In genomic region chr3:151203053-151203420, GRCh38 we compare ENCODE assay signal across 8 cellular contexts. TPM values are rescaled to one million over a fixed set of nuclear protein-coding genes. Genes with fewer than 3 reads are reported as not detected.
DNase-seq lines count a peak whose midpoint lies in the region; ATAC-seq, FAIRE-seq and TF ChIP-seq lines count a peak whose summit lies in the region.

Gene GPR171, minus strand, starts transcription at chr3:151203216. Its CDS starts 3,830 bp downstream, at chr3:151199386.

- intact Hi-C loops in activated CD8-positive, alpha-beta T cell treated with anti-CD3 and anti-CD28 coated beads for 36 hours (cut with micrococcal nuclease): loop anchor here (5.0 kb wide), 2 partner anchors 441 to 999 kb away; partner anchors contain the start of gene SIAH2

- peaks cover 54% of the 10 kb centered on the region for H3K4me1 Mint-ChIP-seq in activated CD8-positive, alpha-beta T cell treated with anti-CD3 and anti-CD28 coated beads for 36 hours (ENCODE audit: low read depth)

- peak; percentile 84 for ATAC-seq in GM18511 (IDR thresholded peaks at IDR 0.05; ENCODE audit: unreplicated experiment)
- ATAC-seq in HG02970 (IDR thresholded peaks at IDR 0.05; ENCODE audit: low FRiP score, unreplicated experiment): peak; percentile 75
- peak; percentile 64 for ATAC-seq in activated CD8-positive, alpha-beta T cell treated with anti-CD3 and anti-CD28 coated beads for 36 hours

- H3K9me3 Mint-ChIP-seq in activated CD8-positive, alpha-beta T cell treated with anti-CD3 and anti-CD28 coated beads for 36 hours: peaks cover 4% of the 10 kb centered on the region

- CTCF ChIA-PET in activated CD8-positive, alpha-beta T cell treated with anti-CD3 and anti-CD28 coated beads for 36 hours (lab: Charles Lee): interaction anchor here (0.6 to 4.0 kb wide), 8 partner anchors 14 to 441 kb away, joined by 3 to 24 read pairs (median 4); no protein-coding TSS in a partner anchor

- H3K36me3 Mint-ChIP-seq in activated CD8-positive, alpha-beta T cell treated with anti-CD3 and anti-CD28 coated beads for 36 hours (ENCODE audit: low read depth): peaks cover 52% of the 10 kb centered on the region

- TF ChIP-seq CTCF in activated CD8-positive, alpha-beta T cell treated with anti-CD3 and anti-CD28 coated beads for 36 hours (IDR thresholded peaks at IDR 0.05): no peak

- H3K27me3 Mint-ChIP-seq in activated CD8-positive, alpha-beta T cell treated with anti-CD3 and anti-CD28 coated beads for 36 hours: no peaks in the 10 kb centered on the region

- H3K4me3 Mint-ChIP-seq in activated CD8-positive, alpha-beta T cell treated with anti-CD3 and anti-CD28 coated beads for 36 hours: peak within 1 kb of the TSS; percentile 87

- DNase-seq in activated CD8-positive, alpha-beta T cell treated with anti-CD3 and anti-CD28 coated beads for 36 hours: peak; percentile 82
- peak; percentile 69 for DNase-seq in stimulated activated CD4-positive, alpha-beta T cell treated with anti-CD3 and anti-CD28 coated beads, Interleukin-15, amount 100 ng/mL, for 24 hours
- DNase-seq in KG1 (lab: John Stamatoyannopoulos, UW) (no peak), NCI-H1092 treated with DMSO at 0.1 percent for 48 hours (lab: John Stamatoyannopoulos, UW) (no peak), frontal cortex (ENCODE audit: low spot score in 2 of 2) (no peak), cerebellar nuclear complex (lab: John Stamatoyannopoulos, UW) (no peak)

- peak within 1 kb of the TSS; percentile 96 for H3K27ac Mint-ChIP-seq in activated CD8-positive, alpha-beta T cell treated with anti-CD3 and anti-CD28 coated beads for 36 hours

- POLR2A ChIA-PET in activated CD8-positive, alpha-beta T cell treated with anti-CD3 and anti-CD28 coated beads for 36 hours (lab: Charles Lee): interaction anchor here (0.6 to 5.9 kb wide), 14 partner anchors 11 to 1067 kb away, joined by 3 to 86 read pairs (median 5); partner anchors contain the start of genes MBNL1, P2RY14 and SIAH2

- no peak for FAIRE-seq in frontal cortex (lab: Jason Lieb, UNC)

RNA-seq across cellular contexts. Expression of gene GPR171, which starts in this region (rescaled TPM):
- total RNA-seq in activated CD8-positive, alpha-beta T cell treated with anti-CD3 and anti-CD28 coated beads for 36 hours: 100 to 1,000 TPM in 1 of 2 experiments, 10 to 100 TPM in 1; 91.8 to 101 TPM
- total RNA-seq in frontal cortex: not detected

Comparison
In these comparisons a context has a peak if more than half of its experiments do, and no peak if none do; other contexts are left out.
1. RNA of gene GPR171 (total RNA-seq): 91.8 to 101 TPM in activated CD8-positive, alpha-beta T cell treated with anti-CD3 and anti-CD28 coated beads for 36 hours; not detected in frontal cortex (single experiment); every median in the first group is over 10 times any median in the second.
2. DNase-seq: peak in activated CD8-positive, alpha-beta T cell treated with anti-CD3 and anti-CD28 coated beads for 36 hours (single experiment) and stimulated activated CD4-positive, alpha-beta T cell treated with anti-CD3 and anti-CD28 coated beads, Interleukin-15, amount 100 ng/mL, for 24 hours (single experiment); none in KG1 (single experiment), NCI-H1092 treated with DMSO at 0.1 percent for 48 hours (single experiment), frontal cortex (0 of 2) and cerebellar nuclear complex (0 of 2).
3. Peak in every context shown above with its lines, with median percentiles within 50 percentile points of each other: ATAC-seq.